In the genomic region with DNA sequence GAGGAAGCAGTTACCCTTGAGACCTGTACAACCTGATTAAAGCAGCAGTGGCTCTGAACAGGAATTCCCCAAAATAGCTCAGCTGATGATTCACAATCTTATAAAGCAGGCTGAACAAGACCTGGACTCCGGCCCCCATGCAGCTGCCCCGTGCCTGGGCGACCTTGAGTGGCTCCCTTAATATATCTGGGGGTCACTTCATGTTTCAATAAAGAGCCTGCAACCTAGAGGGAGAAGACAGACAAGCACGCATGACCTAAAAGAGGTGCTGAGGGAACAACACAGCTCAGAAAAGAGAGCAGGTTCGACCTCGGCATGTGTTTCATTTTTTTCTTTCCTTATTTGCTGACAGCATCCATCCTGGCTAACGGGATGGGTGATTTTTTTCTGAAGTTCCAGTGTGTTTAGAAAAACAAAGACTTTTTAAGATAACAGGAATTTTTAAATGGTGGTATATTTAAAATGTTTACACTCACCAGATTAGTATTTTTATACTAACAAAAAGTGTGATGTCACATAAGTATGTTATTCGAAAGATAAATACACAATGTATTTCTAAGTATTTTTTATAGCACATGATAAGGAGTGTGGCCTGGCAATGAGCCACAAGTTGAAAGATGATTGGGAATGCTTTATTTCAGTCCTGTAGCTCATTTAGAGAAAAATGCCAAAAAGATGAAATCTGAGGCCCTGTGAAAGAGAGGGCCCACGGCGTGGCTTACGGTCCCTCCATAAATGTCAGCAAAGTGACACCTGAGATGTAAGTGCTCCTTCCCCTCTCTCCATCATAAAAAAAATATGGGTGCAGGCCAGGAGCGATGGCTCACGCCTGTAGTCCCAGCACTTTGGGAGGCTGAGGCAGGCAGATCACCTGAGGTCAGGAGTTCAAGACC, we compare ENCODE assay signal across 10 cellular contexts.
DNase-seq lines count a peak whose midpoint lies in the region; ATAC-seq and TF ChIP-seq lines count a peak whose summit lies in the region.
"Had no signal": no experiment of that assay in that cellular context is flagged by ENCODE, and none has a peak within 500 bp of the region (broad histone marks: within the 10 kb centered on the region; RNA-seq: fewer than 3 reads in every experiment).

No MANE protein-coding gene starts in this region.

- H3K9me2 ChIP-seq in Karpas-422 (replicated peaks; ENCODE audit: insufficient read depth, low read length), result no peaks in the 10 kb centered on the region

- no CpG with 5 or more reads among the region's 13 CpGs for WGBS in mesendoderm (ENCODE audit: extremely low coverage, insufficient coverage, low lambda C conversion rate)

- H4K5ac ChIP-seq in mesendoderm (ENCODE audit: low read length), result no peak overlapping the region

- no peaks in the 10 kb centered on the region for H3K36me3 Mint-ChIP-seq in memory B cell

- peak; percentile 85 for DNase-seq in AG04450 (ENCODE audit: low read depth, low spot score)
- peak; percentile 84 for DNase-seq in Karpas-422
- peak; percentile 52 to 80 for DNase-seq in cardiac fibroblast (ENCODE audit: low read depth in 2 of 2)
- DNase-seq in memory B cell (ENCODE audit: low spot score in 2 of 2), result no peak
- no peak for DNase-seq in mesendoderm
- no peak for DNase-seq in NCI-H748 treated with DMSO at 0.1 percent for 48 hours (lab: John Stamatoyannopoulos, UW)
- DNase-seq: activated T-cell treated with anti-CD3 and anti-CD28 coated beads for 4 hours, NCI-H2227 treated with DMSO at 0.1 percent for 48 hours had no signal

- H4K8ac ChIP-seq in mesendoderm (ENCODE audit: low read depth, low read length), result no peak overlapping the region

- no peak overlapping the region for H3K23ac ChIP-seq in mesendoderm (ENCODE audit: low read length)

- peak; percentile 37 for ATAC-seq in memory B cell (ENCODE audit: low read depth)
- ATAC-seq in HG02623 (IDR thresholded peaks at IDR 0.05; ENCODE audit: unreplicated experiment), result no peak
- no peak for ATAC-seq in HG02678 (IDR thresholded peaks at IDR 0.05; ENCODE audit: unreplicated experiment)

- H3K4me1 Mint-ChIP-seq in memory B cell, result peaks cover 13% of the 10 kb centered on the region

- H3K4me3 ChIP-seq in AG04450 (ENCODE audit: low read depth, low read length), result peak overlapping the region; percentile 39
- H3K4me3 ChIP-seq in Karpas-422 (ENCODE audit: low read length), result 0 out of 2 replicates have a peak overlapping the region, but pooled peaks have one; percentile 1
- H3K4me3 ChIP-seq in cardiac fibroblast (replicated peaks in 1 of 2; ENCODE audit: low read depth in 2 of 2, low read length in 2 of 2), result no peak overlapping the region
- no peak overlapping the region for H3K4me3 ChIP-seq in mesendoderm (ENCODE audit: low read length)

- H3K27ac Mint-ChIP-seq in memory B cell, result no peak overlapping the region

- H3K4me3 Mint-ChIP-seq in memory B cell, result no peak overlapping the region

- no peak overlapping the region for H2BK5ac ChIP-seq in mesendoderm (ENCODE audit: low read length)

- H3K9me3 Mint-ChIP-seq in memory B cell, result no peaks in the 10 kb centered on the region

- H3K79me2 ChIP-seq in Karpas-422 (ENCODE audit: low read length) (no peaks in the 10 kb centered on the region), mesendoderm (ENCODE audit: control insufficient read depth, insufficient read depth, low read length) (no peaks in the 10 kb centered on the region)

- peak overlapping the region; percentile 10; the same call in 1 of the 2 replicates for H2AFZ ChIP-seq in Karpas-422 (ENCODE audit: low read length)

- no peak overlapping the region for H2BK15ac ChIP-seq in mesendoderm (replicated peaks; ENCODE audit: low read depth)

- H3K79me1 ChIP-seq in mesendoderm (ENCODE audit: low read length), result no peaks in the 10 kb centered on the region

- peaks cover 90% of the 10 kb centered on the region for H3K4me1 ChIP-seq in Karpas-422 (ENCODE audit: low read length)
- H3K4me1 ChIP-seq in mesendoderm (ENCODE audit: control insufficient read depth, low read depth, low read length), result no peaks in the 10 kb centered on the region

- H3K4ac ChIP-seq in mesendoderm (ENCODE audit: low read depth, low read length), result no peak overlapping the region

- H3K18ac ChIP-seq in mesendoderm (ENCODE audit: low read length), result no peak overlapping the region

- H3K27me3 ChIP-seq in AG04450 (ENCODE audit: control insufficient read depth, insufficient read depth, low read length) (peaks cover 3% of the 10 kb centered on the region), Karpas-422 (ENCODE audit: low read length) (no peaks in the 10 kb centered on the region), mesendoderm (ENCODE audit: insufficient read depth, low read length, poor library complexity) (no peaks in the 10 kb centered on the region)

- H2BK120ac ChIP-seq in mesendoderm (ENCODE audit: low read depth, low read length), result no peak overlapping the region

- peaks cover 2% of the 10 kb centered on the region for H3K27me3 Mint-ChIP-seq in memory B cell

- TF ChIP-seq CTCF in AG04450 (IDR thresholded peaks at IDR 0.05; ENCODE audit: low read depth, low read length), result no peak
- TF ChIP-seq CTCF in cardiac fibroblast (IDR thresholded peaks at IDR 0.05; ENCODE audit: low read depth, low read length), result no peak

- POLR2A ChIA-PET in AG04450 (lab: Yijun Ruan, JAX), result interaction anchor here (1.5 kb wide), 1 partner anchor 13 kb away, joined by 3 read pairs; no protein-coding TSS in a partner anchor

- no peak overlapping the region for H3K56ac ChIP-seq in mesendoderm (ENCODE audit: low read length)

- no peak overlapping the region for H2AK5ac ChIP-seq in mesendoderm (ENCODE audit: low read length)

- H3K9me3 ChIP-seq in AG04450 (ENCODE audit: control insufficient read depth, insufficient read depth, low read length) (peaks cover 7% of the 10 kb centered on the region; the same call in 1 of the 2 replicates), Karpas-422 (ENCODE audit: low read length) (no peaks in the 10 kb centered on the region)

- H3K9ac ChIP-seq in Karpas-422 (ENCODE audit: low read length), result peak overlapping the region; percentile 51
- H3K9ac ChIP-seq in mesendoderm (ENCODE audit: low read length), result no peak overlapping the region

- no peaks in the 10 kb centered on the region for H4K20me1 ChIP-seq in Karpas-422 (ENCODE audit: insufficient read depth, low read depth, low read length)

- peak overlapping the region; percentile 96 for H3K27ac ChIP-seq in AG04450 (ENCODE audit: low read depth, low read length)
- H3K27ac ChIP-seq in Karpas-422 (ENCODE audit: low read length), result peak overlapping the region; percentile 97
- H3K27ac ChIP-seq in mesendoderm (ENCODE audit: low read depth, low read length), result no peak overlapping the region

- H3K4me2 ChIP-seq in Karpas-422 (ENCODE audit: low read depth, low read length, poor library complexity, severe bottlenecking) (peak overlapping the region; percentile 50), mesendoderm (ENCODE audit: low read length) (no peak overlapping the region)

- H3K36me3 ChIP-seq in Karpas-422 (ENCODE audit: insufficient read depth, low read length) (no peaks in the 10 kb centered on the region), mesendoderm (ENCODE audit: control insufficient read depth, insufficient read depth, low read length) (no peaks in the 10 kb centered on the region)

- CTCF ChIA-PET in AG04450 (lab: Charles Lee), result interaction anchor here (0.6 to 3.7 kb wide), 17 partner anchors 8 to 1690 kb away, joined by 3 to 55 read pairs (median 4); no protein-coding TSS in a partner anchor

Comparison
In these comparisons a context has a peak if more than half of its experiments do, and no peak if none do; other contexts are left out.
1. DNase-seq: peak in AG04450 (single experiment), Karpas-422 (single experiment) and cardiac fibroblast (2 of 2); none in memory B cell (0 of 2), mesendoderm (single experiment) and NCI-H748 treated with DMSO at 0.1 percent for 48 hours (single experiment).
2. H3K4me3 ChIP-seq: peak in AG04450 (single experiment) and Karpas-422 (single experiment); none in cardiac fibroblast (0 of 2) and mesendoderm (single experiment).